In the genomic region with DNA sequence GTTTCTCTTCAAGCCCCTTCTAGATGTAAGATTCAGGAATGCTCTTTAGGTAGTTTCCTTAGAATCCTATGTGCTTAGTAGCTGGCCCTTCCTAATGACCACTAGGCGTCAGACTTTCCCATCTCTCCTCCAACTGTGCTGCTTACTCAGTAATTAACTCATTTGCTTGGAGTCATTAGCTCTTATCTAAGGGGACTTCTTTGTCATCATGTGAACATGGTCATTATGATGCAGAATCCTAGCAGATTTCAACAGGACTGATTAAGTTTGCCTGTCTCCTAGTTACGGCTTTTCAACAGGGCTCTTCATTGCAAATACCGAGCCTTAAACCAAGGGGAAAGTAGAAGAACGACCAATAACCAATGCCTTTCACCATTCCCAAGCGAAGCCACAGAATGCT, we compare ENCODE assay signal across 9 cellular contexts. TPM values are rescaled to one million over a fixed set of nuclear protein-coding genes. Genes with fewer than 3 reads are reported as not detected.
A peak's percentile ranks its signal among the peaks of the same experiment; 100 is the strongest.
DNase-seq lines count a peak whose midpoint lies in the region; ATAC-seq and TF ChIP-seq lines count a peak whose summit lies in the region.
"Had no signal": no experiment of that assay in that cellular context is flagged by ENCODE, and none has a peak within 500 bp of the region (broad histone marks: within the 10 kb centered on the region; RNA-seq: fewer than 3 reads in every experiment).

No MANE protein-coding gene starts in this region.

- H3K79me2 ChIP-seq in KMS-11 (ENCODE audit: insufficient read depth, low read depth) = no peaks in the 10 kb centered on the region

- ATAC-seq in HG02610 (IDR thresholded peaks at IDR 0.05; ENCODE audit: unreplicated experiment) = no peak

- H3K4me1 ChIP-seq in KMS-11 (ENCODE audit: low read depth, poor library complexity, severe bottlenecking) = no peaks in the 10 kb centered on the region

- H3K27ac ChIP-seq in KMS-11 = no peak overlapping the region
- no peak overlapping the region for H3K27ac ChIP-seq in SK-N-MC
- H3K27ac ChIP-seq: epithelial cell of prostate had no signal

- TF ChIP-seq CTCF in KMS-11 (conservative IDR thresholded peaks at IDR 0.05; ENCODE audit: low read depth, low read length) = peak; percentile 57
- TF ChIP-seq CTCF in foreskin fibroblast (IDR thresholded peaks at IDR 0.05; ENCODE audit: low read depth, low read length) = peak; percentile 98

- no peaks in the 10 kb centered on the region for H3K27me3 ChIP-seq in KMS-11 (ENCODE audit: insufficient read depth, low read depth)

- H3K9ac ChIP-seq in KMS-11 (no peak overlapping the region), SK-N-MC (ENCODE audit: insufficient read length) (no peak overlapping the region)

- H3K4me2 ChIP-seq in KMS-11 = no peak overlapping the region

- DNase-seq in CMK (ENCODE audit: low read depth) (peak; percentile 40), SK-N-MC (ENCODE audit: low read depth, low spot score) (peak; percentile 3), foreskin fibroblast (peak; percentile 34 to 76), retina (peak; percentile 46), occipital lobe (lab: John Stamatoyannopoulos, UW) (no peak), GOT3 (lab: John Stamatoyannopoulos, UW) (no peak)

- no peak overlapping the region for H2AFZ ChIP-seq in KMS-11 (ENCODE audit: low read depth)

- H4K20me1 ChIP-seq in KMS-11 (ENCODE audit: insufficient read depth) = no peaks in the 10 kb centered on the region

- no peaks in the 10 kb centered on the region for H3K9me3 ChIP-seq in SK-N-MC (ENCODE audit: low read depth, low read length)

- H3K4me3 ChIP-seq in KMS-11 (IDR thresholded peaks at IDR 0.05; ENCODE audit: insufficient read depth, low read depth, low read length) (no peak overlapping the region), SK-N-MC (no peak overlapping the region), foreskin fibroblast (ENCODE audit: low read depth in 1 of 2, low read length in 2 of 2) (no peak overlapping the region)

- no peaks in the 10 kb centered on the region for H3K36me3 ChIP-seq in KMS-11 (ENCODE audit: insufficient read depth)
- H3K36me3 ChIP-seq in SK-N-MC (ENCODE audit: insufficient read depth, low read length) = no peaks in the 10 kb centered on the region

RNA-seq across cellular contexts. Expression of a gene that starts 46.4 kb away (rescaled TPM):
- total RNA-seq in occipital lobe = 1.1 TPM

Comparison
In these comparisons a context has a peak if more than half of its experiments do, and no peak if none do; other contexts are left out.
1. DNase-seq: peak in CMK (single experiment), SK-N-MC (single experiment), foreskin fibroblast (2 of 2) and retina (single experiment); none in occipital lobe (single experiment) and GOT3 (single experiment).